20 cellular contexts compared by ENCODE assay signal in genomic region chr1:97238816-97239215, GRCh38.
DNase-seq lines count a peak whose midpoint lies in the region; ATAC-seq, FAIRE-seq and TF ChIP-seq lines count a peak whose summit lies in the region.
"Had no signal": no experiment of that assay in that cellular context is flagged by ENCODE, and none has a peak within 500 bp of the region (broad histone marks: within the 10 kb centered on the region; RNA-seq: fewer than 3 reads in every experiment).

No MANE protein-coding gene starts in this region.

- WGBS in HepG2 (ENCODE audit: low lambda C conversion rate), result 0% methylated on average over 3 of the region's 3 CpGs

- H3K4me3 ChIP-seq in PC-9 (no peak overlapping the region), HepG2 (replicated peaks in 1 of 3; ENCODE audit: insufficient read depth in 1 of 3, low read depth in 2 of 3, low read length in 3 of 3) (no peak overlapping the region), A673 (ENCODE audit: low read depth, low read length, poor library complexity, severe bottlenecking) (no peak overlapping the region)
- H3K4me3 ChIP-seq: BLaER1 treated with 17β-estradiol and CSF1 and Interleukin-3, amounts not matched to agents 10 nM and 100 nM had no signal

- DNase-seq in D721Med (ENCODE audit: insufficient read length, low spot score), result no peak
- DNase-seq in PC-9, result no peak
- no peak for DNase-seq in HepG2 (ENCODE audit: low spot score)
- no peak for DNase-seq in A673 (ENCODE audit: low spot score)
- no peak for DNase-seq in activated gamma-delta T cell treated with Interleukin-2 at 50 U/mL for 16 hours
- no peak for DNase-seq in medulla oblongata (ENCODE audit: extremely low spot score)
- DNase-seq: ACHN; AML-193; BE2C; CD4-positive, alpha-beta T cell; CD8-positive, alpha-beta memory T cell; DMS53; DMS79 treated with DMSO at 0.1 percent for 48 hours; GF-D8; GOT3; H9 had no signal

- H3K27ac ChIP-seq in PC-9, result no peak overlapping the region
- H3K27ac ChIP-seq in HepG2 (ENCODE audit: extremely low read length, insufficient read depth, low read length), result no peak overlapping the region
- H3K27ac ChIP-seq in A673 (ENCODE audit: low read depth, low read length, poor library complexity, severe bottlenecking), result no peak overlapping the region
- H3K27ac ChIP-seq: BLaER1 treated with 17β-estradiol and CSF1 and Interleukin-3, amounts not matched to agents 10 nM and 100 nM had no signal

- peak; percentile 25 for FAIRE-seq in D721Med (lab: Jason Lieb, UNC)
- no peak for FAIRE-seq in HepG2 (lab: Jason Lieb, UNC)
- FAIRE-seq: A204.1, GM12891 had no signal

- no peaks in the 10 kb centered on the region for H3F3A ChIP-seq in PC-9 (ENCODE audit: insufficient read depth, low read depth)

- H3K36me3 ChIP-seq in PC-9 (ENCODE audit: low read depth) (no peaks in the 10 kb centered on the region), HepG2 (replicated peaks in 1 of 2; ENCODE audit: control insufficient read depth in 1 of 2, insufficient read depth in 2 of 2, low read length in 2 of 2) (no peaks in the 10 kb centered on the region), A673 (ENCODE audit: insufficient read depth, low read length, poor library complexity, severe bottlenecking) (no peaks in the 10 kb centered on the region)
- H3K36me3 ChIP-seq: BE2C had no signal

- CTCF ChIA-PET in PC-9 (lab: Charles Lee), result no interaction called here
- CTCF ChIA-PET in HepG2 (lab: Yijun Ruan, JAX; ENCODE audit: low intra/inter-chr PET ratio, low total read pairs), result no interaction called here
- CTCF ChIA-PET in A673 (lab: Charles Lee), result no interaction called here

- TF ChIP-seq POLR2A in HepG2 (IDR thresholded peaks at IDR 0.05; ENCODE audit: insufficient read depth in 1 of 2, low read depth in 2 of 2, low read length in 2 of 2), result no peak

- no TSS peak for BruUV-seq in PC-9 (replicated peaks; lab: Mats Ljungman, UMichigan)
- no TSS peak for BruUV-seq in HepG2 (replicated peaks; lab: Mats Ljungman, UMichigan)
- BruUV-seq in A673 (replicated peaks; lab: Mats Ljungman, UMichigan), result no TSS peak

- TF ChIP-seq CTCF in D721Med (IDR thresholded peaks at IDR 0.05; ENCODE audit: insufficient read depth, missing control alignments), result no peak
- no peak for TF ChIP-seq CTCF in PC-9 (conservative IDR thresholded peaks at IDR 0.05)
- no peak for TF ChIP-seq CTCF in HepG2 (CRISPR knock-in tag; IDR thresholded peaks at IDR 0.05)
- no peak for TF ChIP-seq CTCF in A673 (conservative IDR thresholded peaks at IDR 0.05; ENCODE audit: low read depth, low read length)

- in situ Hi-C loops in HepG2 (cut with HindIII; ENCODE audit: extremely low pct_ligation_motif_present, low pct_unique_long_range_greater_than_20kb), result no loop called here

- TF ChIP-seq EP300 in HepG2 (IDR thresholded peaks at IDR 0.05; ENCODE audit: low read depth in 2 of 2, low read length in 2 of 2), result no peak
- no peak for TF ChIP-seq EP300 in HepG2 (CRISPR knock-in tag; IDR thresholded peaks at IDR 0.05; ENCODE audit: borderline replicate concordance)

- no peaks in the 10 kb centered on the region for H4K20me1 ChIP-seq in PC-9 (ENCODE audit: insufficient read depth)
- no peaks in the 10 kb centered on the region for H4K20me1 ChIP-seq in HepG2 (ENCODE audit: insufficient read depth, low read length)
- H4K20me1 ChIP-seq: BLaER1 treated with 17β-estradiol and CSF1 and Interleukin-3, amounts not matched to agents 10 nM and 100 nM had no signal

- H3K4me2 ChIP-seq in PC-9 (no peak overlapping the region), HepG2 (ENCODE audit: low read depth, low read length) (no peak overlapping the region)
- H3K4me2 ChIP-seq: BLaER1 treated with 17β-estradiol and CSF1 and Interleukin-3, amounts not matched to agents 10 nM and 100 nM had no signal

- ATAC-seq in HepG2, result no peak
- ATAC-seq: HCT116 had no signal

- H3K9me3 ChIP-seq in PC-9 (ENCODE audit: insufficient read depth, low read depth), result no peaks in the 10 kb centered on the region
- H3K9me3 ChIP-seq in HepG2 (ENCODE audit: low read length), result peaks cover 10% of the 10 kb centered on the region
- H3K9me3 ChIP-seq in A673 (ENCODE audit: low read depth, low read length, poor library complexity, severe bottlenecking), result no peaks in the 10 kb centered on the region
- H3K9me3 ChIP-seq: BE2C; BLaER1 treated with 17β-estradiol and CSF1 and Interleukin-3, amounts not matched to agents 10 nM and 100 nM had no signal

- H2AFZ ChIP-seq in PC-9 (peak overlapping the region; percentile 55; the same call in 1 of the 2 replicates), HepG2 (ENCODE audit: low read length) (no peak overlapping the region)

- POLR2A ChIA-PET in PC-9 (lab: Charles Lee; ENCODE audit: unreplicated experiment), result no interaction called here
- POLR2A ChIA-PET in HepG2 (lab: Yijun Ruan, JAX), result no interaction called here
- POLR2A ChIA-PET in A673 (lab: Charles Lee; ENCODE audit: low non-redundant PET), result no interaction called here

- H3K79me2 ChIP-seq in PC-9 (ENCODE audit: low read depth) (no peaks in the 10 kb centered on the region), HepG2 (ENCODE audit: insufficient read depth, low read length) (no peaks in the 10 kb centered on the region)

- intact Hi-C loops in PC-9 (cut with micrococcal nuclease; ENCODE audit: unreplicated experiment), result no loop called here
- intact Hi-C loops in HepG2 (cut with micrococcal nuclease; ENCODE audit: unreplicated experiment), result loop anchor here (1.0 kb wide), 1 partner anchor 21 kb away; no protein-coding TSS in a partner anchor
- intact Hi-C loops in A673 (cut with micrococcal nuclease; ENCODE audit: unreplicated experiment), result no loop called here

- no peaks in the 10 kb centered on the region for H3K4me1 ChIP-seq in PC-9 (replicated peaks; ENCODE audit: insufficient read depth)
- H3K4me1 ChIP-seq in HepG2 (ENCODE audit: insufficient read depth, low read length), result no peaks in the 10 kb centered on the region
- no peaks in the 10 kb centered on the region for H3K4me1 ChIP-seq in A673 (ENCODE audit: insufficient read depth, low read length, poor library complexity, severe bottlenecking)
- H3K4me1 ChIP-seq: BLaER1 treated with 17β-estradiol and CSF1 and Interleukin-3, amounts not matched to agents 10 nM and 100 nM had no signal

- H3K27me3 ChIP-seq in PC-9 (ENCODE audit: insufficient read depth, low read depth), result no peaks in the 10 kb centered on the region
- H3K27me3 ChIP-seq in HepG2 (ENCODE audit: control insufficient read depth in 1 of 2, insufficient read depth in 2 of 2, low read length in 2 of 2), result no peaks in the 10 kb centered on the region
- no peaks in the 10 kb centered on the region for H3K27me3 ChIP-seq in A673 (replicated peaks; ENCODE audit: insufficient read depth, low read depth, low read length, poor library complexity)
- H3K27me3 ChIP-seq: BE2C; BLaER1 treated with 17β-estradiol and CSF1 and Interleukin-3, amounts not matched to agents 10 nM and 100 nM had no signal

- no peaks in the 10 kb centered on the region for H3K9me2 ChIP-seq in PC-9 (ENCODE audit: insufficient read depth)

- TF ChIP-seq RAD21 in HepG2 (CRISPR knock-in tag; IDR thresholded peaks at IDR 0.05), result no peak

- H3K9ac ChIP-seq in HepG2 (ENCODE audit: insufficient read depth, low read depth, low read length), result no peak overlapping the region
- H3K9ac ChIP-seq: BLaER1 treated with 17β-estradiol and CSF1 and Interleukin-3, amounts not matched to agents 10 nM and 100 nM had no signal

TF ChIP-seq in HepG2, 621 proteins besides CTCF, POLR2A, EP300 and RAD21:
- TF ChIP-seq ZNF720 (CRISPR knock-in tag; IDR thresholded peaks at IDR 0.05) (no peak), ZNF710 (CRISPR knock-in tag; IDR thresholded peaks at IDR 0.05; ENCODE audit: borderline replicate concordance) (no peak), CEBPB (IDR thresholded peaks at IDR 0.05; ENCODE audit: borderline replicate concordance, low read depth, low read length) (peak; percentile 26; the same call in 1 of the 2 replicates)
